Comparison of ENCODE assay signal across 8 cellular contexts in genomic region chr2:26691881-26692813, GRCh38. TPM values are rescaled to one million over a fixed set of nuclear protein-coding genes. Genes with fewer than 3 reads are reported as not detected.
DNase-seq lines count a peak whose midpoint lies in the region; ATAC-seq, FAIRE-seq and TF ChIP-seq lines count a peak whose summit lies in the region.

KCNK3 (plus strand) TSS chr2:26692722; CDS start chr2:26692876, 154 bp downstream.

- H3K9me3 ChIP-seq in endocrine pancreas (ENCODE audit: control insufficient read depth, low read length) = no peaks in the 10 kb centered on the region

- H3K9me3 Mint-ChIP-seq in activated CD8-positive, alpha-beta T cell treated with anti-CD3 and anti-CD28 coated beads for 36 hours = no peaks in the 10 kb centered on the region
- H3K9me3 Mint-ChIP-seq in mesothelial cell of epicardium (no peaks in the 10 kb centered on the region), HFFc6 (no peaks in the 10 kb centered on the region)
- H3K9me3 Mint-ChIP-seq in stimulated activated memory B cell treated with anti-CD40 and anti-IgM and Interleukin-4, amounts not matched to agents 10 μg/mL and 1 μg/mL and 100 μg/mL, for 72 hours = no peaks in the 10 kb centered on the region

- peaks cover 44% of the 10 kb centered on the region for H3K27me3 Mint-ChIP-seq in activated CD8-positive, alpha-beta T cell treated with anti-CD3 and anti-CD28 coated beads for 36 hours
- H3K27me3 Mint-ChIP-seq in mesothelial cell of epicardium (ENCODE audit: low read depth) = peaks cover 42% of the 10 kb centered on the region
- H3K27me3 Mint-ChIP-seq in stimulated activated memory B cell treated with anti-CD40 and anti-IgM and Interleukin-4, amounts not matched to agents 10 μg/mL and 1 μg/mL and 100 μg/mL, for 72 hours = peaks cover 63% of the 10 kb centered on the region
- H3K27me3 Mint-ChIP-seq in HFFc6 (ENCODE audit: insufficient read depth) = peaks cover 51% of the 10 kb centered on the region

- H3K4me1 ChIP-seq in endocrine pancreas (ENCODE audit: control insufficient read depth, insufficient read depth, low read length) = peaks cover 10% of the 10 kb centered on the region

- H3K27me3 ChIP-seq in endocrine pancreas (ENCODE audit: control insufficient read depth, insufficient read depth, low read length) = no peaks in the 10 kb centered on the region

- intact Hi-C loops in activated CD8-positive, alpha-beta T cell treated with anti-CD3 and anti-CD28 coated beads for 36 hours (cut with micrococcal nuclease) = no loop called here

- in situ Hi-C loops in Caki2 (cut with HindIII; ENCODE audit: low pct_unique_long_range_greater_than_20kb, low sequenced_read_pairs) = no loop called here

- DNase-seq in Caki2 (ENCODE audit: low read depth) = peak; percentile 93
- peak; percentile 40 for DNase-seq in NCI-H187 treated with DMSO at 0.1 percent for 48 hours (lab: John Stamatoyannopoulos, UW)
- DNase-seq in activated CD8-positive, alpha-beta T cell treated with anti-CD3 and anti-CD28 coated beads for 36 hours = peak; percentile 52
- peak; percentile 79 to 88 for DNase-seq in mesothelial cell of epicardium (ENCODE audit: low spot score in 2 of 2, unreplicated experiment in 2 of 2)
- DNase-seq in HFFc6 = no peak
- DNase-seq in GM12892 (ENCODE audit: insufficient read length) = no peak

- no peak within 1 kb of the TSS for H3K27ac Mint-ChIP-seq in activated CD8-positive, alpha-beta T cell treated with anti-CD3 and anti-CD28 coated beads for 36 hours
- H3K27ac Mint-ChIP-seq in mesothelial cell of epicardium (peak within 1 kb of the TSS; percentile 96), HFFc6 (no peak within 1 kb of the TSS)
- no peak within 1 kb of the TSS for H3K27ac Mint-ChIP-seq in stimulated activated memory B cell treated with anti-CD40 and anti-IgM and Interleukin-4, amounts not matched to agents 10 μg/mL and 1 μg/mL and 100 μg/mL, for 72 hours

- no peak for TF ChIP-seq CTCF in activated CD8-positive, alpha-beta T cell treated with anti-CD3 and anti-CD28 coated beads for 36 hours (IDR thresholded peaks at IDR 0.05)
- TF ChIP-seq CTCF in mesothelial cell of epicardium (IDR thresholded peaks at IDR 0.05; ENCODE audit: unreplicated experiment) = no peak
- TF ChIP-seq CTCF in HFFc6 (IDR thresholded peaks at IDR 0.05) = no peak

- no peak for TF ChIP-seq POLR2A in GM12892 (IDR thresholded peaks at IDR 0.05; ENCODE audit: low read depth, low read length)

- POLR2A ChIA-PET in activated CD8-positive, alpha-beta T cell treated with anti-CD3 and anti-CD28 coated beads for 36 hours (lab: Charles Lee) = no interaction called here

- no peaks in the 10 kb centered on the region for H3K36me3 Mint-ChIP-seq in activated CD8-positive, alpha-beta T cell treated with anti-CD3 and anti-CD28 coated beads for 36 hours (ENCODE audit: low read depth)
- H3K36me3 Mint-ChIP-seq in mesothelial cell of epicardium (no peaks in the 10 kb centered on the region), HFFc6 (ENCODE audit: low read depth) (peaks cover 4% of the 10 kb centered on the region; the same call in 1 of the 2 replicates)
- H3K36me3 Mint-ChIP-seq in stimulated activated memory B cell treated with anti-CD40 and anti-IgM and Interleukin-4, amounts not matched to agents 10 μg/mL and 1 μg/mL and 100 μg/mL, for 72 hours = no peaks in the 10 kb centered on the region

- no peaks in the 10 kb centered on the region for H3K36me3 ChIP-seq in endocrine pancreas (ENCODE audit: control insufficient read depth, insufficient read depth, low read length)

- CTCF ChIA-PET in activated CD8-positive, alpha-beta T cell treated with anti-CD3 and anti-CD28 coated beads for 36 hours (lab: Charles Lee) = interaction anchor here (1.0 kb wide), 1 partner anchor 154 kb away, joined by 4 read pairs; no protein-coding TSS in a partner anchor

- peak; percentile 94 for ATAC-seq in activated CD8-positive, alpha-beta T cell treated with anti-CD3 and anti-CD28 coated beads for 36 hours
- peak; percentile 28 for ATAC-seq in stimulated activated memory B cell treated with anti-CD40 and anti-IgM and Interleukin-4, amounts not matched to agents 10 μg/mL and 1 μg/mL and 100 μg/mL, for 72 hours

- H3K4me3 Mint-ChIP-seq in activated CD8-positive, alpha-beta T cell treated with anti-CD3 and anti-CD28 coated beads for 36 hours = no peak within 1 kb of the TSS
- H3K4me3 Mint-ChIP-seq in mesothelial cell of epicardium (peak within 1 kb of the TSS; percentile 64), HFFc6 (no peak within 1 kb of the TSS; the same call in 1 of the 2 replicates)
- no peak within 1 kb of the TSS for H3K4me3 Mint-ChIP-seq in stimulated activated memory B cell treated with anti-CD40 and anti-IgM and Interleukin-4, amounts not matched to agents 10 μg/mL and 1 μg/mL and 100 μg/mL, for 72 hours

- peak within 1 kb of the TSS; percentile 77 for H3K4me3 ChIP-seq in endocrine pancreas (ENCODE audit: control insufficient read depth, insufficient read depth, low read length)

- peak within 1 kb of the TSS; percentile 86 for H3K9ac ChIP-seq in endocrine pancreas (ENCODE audit: control insufficient read depth, insufficient read depth, low read length)

- peaks cover 4% of the 10 kb centered on the region for H3K4me1 Mint-ChIP-seq in activated CD8-positive, alpha-beta T cell treated with anti-CD3 and anti-CD28 coated beads for 36 hours (ENCODE audit: low read depth)
- H3K4me1 Mint-ChIP-seq in mesothelial cell of epicardium (peaks cover 19% of the 10 kb centered on the region), HFFc6 (ENCODE audit: low read depth) (peaks cover 36% of the 10 kb centered on the region)
- peaks cover 6% of the 10 kb centered on the region for H3K4me1 Mint-ChIP-seq in stimulated activated memory B cell treated with anti-CD40 and anti-IgM and Interleukin-4, amounts not matched to agents 10 μg/mL and 1 μg/mL and 100 μg/mL, for 72 hours

- no peak for FAIRE-seq in GM12892 (lab: Jason Lieb, UNC)

RNA-seq across cellular contexts. Expression of gene KCNK3, which starts in this region (rescaled TPM):
- 28.4 and 55.4 TPM in 2 replicates for total RNA-seq in Caki2 (2014; rRNA removed; shearing (Covaris generic); ENCODE audit: low replicate concordance)
- total RNA-seq in activated CD8-positive, alpha-beta T cell treated with anti-CD3 and anti-CD28 coated beads for 36 hours = not detected
- 6.3 to 6.9 TPM (median 6.6 TPM) in 3 replicates for total RNA-seq in mesothelial cell of epicardium
- not detected for total RNA-seq in HFFc6 (2021; fragmentation: NEBNext Ultra II Directional; extraction: Animal tissue kit (Norgen Biotek cat#: 25700))
- polyA plus RNA-seq in GM12892 (2012; ENCODE audit: missing spikeins) = not detected

Comparison
In these comparisons a context has a peak if more than half of its experiments do, and no peak if none do; other contexts are left out.
1. Peak in DNase-seq and ATAC-seq in activated CD8-positive, alpha-beta T cell treated with anti-CD3 and anti-CD28 coated beads for 36 hours; RNA of the gene not detected or under 1 TPM.
2. DNase-seq: peak in Caki2 (single experiment), NCI-H187 treated with DMSO at 0.1 percent for 48 hours (single experiment) and mesothelial cell of epicardium (2 of 2); none in HFFc6 (single experiment) and GM12892 (single experiment).